Comparison of ENCODE assay signal across 20 cellular contexts in the genomic region with DNA sequence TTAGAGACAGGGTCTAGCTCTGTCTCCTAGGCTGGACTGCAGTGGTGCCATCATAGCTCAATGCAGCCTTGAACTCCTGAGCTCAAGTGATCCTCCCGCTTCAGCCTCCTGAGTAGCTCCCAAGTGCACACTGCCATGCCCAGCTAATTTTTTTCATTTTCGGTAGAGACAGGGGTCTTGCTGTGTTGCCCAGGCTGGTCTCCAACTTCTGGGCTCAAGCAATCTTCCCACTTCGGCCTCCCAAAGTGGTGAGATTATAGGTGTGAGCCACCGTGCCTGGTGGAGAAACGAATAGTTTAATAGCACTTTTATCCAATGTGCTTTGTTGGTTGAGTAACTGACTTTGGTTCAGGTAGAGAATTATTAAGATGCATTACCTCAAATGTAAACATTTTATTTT. TPM values are rescaled to one million over a fixed set of nuclear protein-coding genes. Genes with fewer than 3 reads are reported as not detected.
DNase-seq lines count a peak whose midpoint lies in the region; ATAC-seq, FAIRE-seq and TF ChIP-seq lines count a peak whose summit lies in the region.
"Had no signal": no experiment of that assay in that cellular context is flagged by ENCODE, and none has a peak within 500 bp of the region (broad histone marks: within the 10 kb centered on the region; RNA-seq: fewer than 3 reads in every experiment).

No MANE protein-coding gene starts in this region.

- peaks cover 35% of the 10 kb centered on the region for H3K36me3 Mint-ChIP-seq in activated naive CD4-positive, alpha-beta T cell treated with anti-CD3 and anti-CD28 coated beads for 36 hours (ENCODE audit: low read depth)
- H3K36me3 Mint-ChIP-seq in T-helper 17 cell (ENCODE audit: low read depth), result peaks cover 4% of the 10 kb centered on the region
- H3K36me3 Mint-ChIP-seq in central memory CD8-positive, alpha-beta T cell (ENCODE audit: insufficient read depth), result peaks cover 64% of the 10 kb centered on the region

- no peaks in the 10 kb centered on the region for H3K27me3 Mint-ChIP-seq in activated naive CD4-positive, alpha-beta T cell treated with anti-CD3 and anti-CD28 coated beads for 36 hours (ENCODE audit: low read depth)
- H3K27me3 Mint-ChIP-seq in T-helper 17 cell, result no peaks in the 10 kb centered on the region
- H3K27me3 Mint-ChIP-seq in central memory CD8-positive, alpha-beta T cell, result no peaks in the 10 kb centered on the region
- no peaks in the 10 kb centered on the region for H3K27me3 Mint-ChIP-seq in stimulated activated naive CD8-positive, alpha-beta T cell treated with anti-CD3 and anti-CD28 coated beads, Interleukin-15, amount 100 ng/mL, for 72 hours
- H3K27me3 Mint-ChIP-seq: IgD-negative memory B cell had no signal

- peak overlapping the region; percentile 61 for H3K27ac Mint-ChIP-seq in activated naive CD4-positive, alpha-beta T cell treated with anti-CD3 and anti-CD28 coated beads for 36 hours
- peak overlapping the region; percentile 74 for H3K27ac Mint-ChIP-seq in T-helper 17 cell
- H3K27ac Mint-ChIP-seq in central memory CD8-positive, alpha-beta T cell (ENCODE audit: low read depth), result peak overlapping the region; percentile 44
- H3K27ac Mint-ChIP-seq in stimulated activated naive CD8-positive, alpha-beta T cell treated with anti-CD3 and anti-CD28 coated beads, Interleukin-15, amount 100 ng/mL, for 72 hours, result peak overlapping the region; percentile 54 to 60

- no peak for FAIRE-seq in GM12891 (lab: Jason Lieb, UNC)

- no peak for ATAC-seq in T-helper 17 cell
- no peak for ATAC-seq in central memory CD8-positive, alpha-beta T cell (replicated peaks; ENCODE audit: extremely low read depth, poor library complexity, severe bottlenecking)
- no peak for ATAC-seq in stimulated activated naive CD8-positive, alpha-beta T cell treated with anti-CD3 and anti-CD28 coated beads, Interleukin-15, amount 100 ng/mL, for 72 hours
- ATAC-seq: activated T-cell treated with anti-CD3 and anti-CD28 coated beads, Interleukin-2, amount 50 U/mL, for 4 hours had no signal

- no peak for TF ChIP-seq POLR2A in GM12891 (IDR thresholded peaks at IDR 0.05; ENCODE audit: low read depth, low read length)

- intact Hi-C loops in activated naive CD4-positive, alpha-beta T cell treated with anti-CD3 and anti-CD28 coated beads for 36 hours (cut with micrococcal nuclease), result no loop called here

- no peaks in the 10 kb centered on the region for H3K9me3 Mint-ChIP-seq in activated naive CD4-positive, alpha-beta T cell treated with anti-CD3 and anti-CD28 coated beads for 36 hours
- no peaks in the 10 kb centered on the region for H3K9me3 Mint-ChIP-seq in central memory CD8-positive, alpha-beta T cell
- no peaks in the 10 kb centered on the region for H3K9me3 Mint-ChIP-seq in stimulated activated naive CD8-positive, alpha-beta T cell treated with anti-CD3 and anti-CD28 coated beads, Interleukin-15, amount 100 ng/mL, for 72 hours
- H3K9me3 Mint-ChIP-seq: activated T-cell treated with anti-CD3 and anti-CD28 coated beads, Interleukin-2, amount 50 U/mL, for 4 hours; IgD-negative memory B cell had no signal

- no peaks in the 10 kb centered on the region for H3K9me3 ChIP-seq in T-helper 17 cell (ENCODE audit: control insufficient read depth, low read length, poor library complexity, severe bottlenecking)
- H3K9me3 ChIP-seq: SK-N-SH, testis had no signal

- no peak for DNase-seq in activated naive CD4-positive, alpha-beta T cell treated with anti-CD3 and anti-CD28 coated beads for 36 hours
- DNase-seq in activated naive CD4-positive, alpha-beta T cell treated with anti-CD3 and anti-CD28 coated beads, Interleukin-2, amount 50 U/mL, for 16 hours, result no peak
- DNase-seq in T-helper 17 cell (no peak), DMS 273 treated with DMSO at 0.1 percent for 48 hours (lab: John Stamatoyannopoulos, UW) (no peak), GM12891 (ENCODE audit: insufficient read length, low spot score) (no peak)
- no peak for DNase-seq in central memory CD8-positive, alpha-beta T cell (ENCODE audit: low spot score in 2 of 2)
- no peak for DNase-seq in stimulated activated naive CD8-positive, alpha-beta T cell treated with anti-CD3 and anti-CD28 coated beads, Interleukin-15, amount 100 ng/mL, for 72 hours
- DNase-seq: activated T-cell treated with anti-CD3 and anti-CD28 coated beads, Interleukin-2, amount 50 U/mL, for 4 hours; central memory CD4-positive, alpha-beta T cell; dermis blood vessel endothelial cell; glutamatergic neuron; NCI-H146; NCI-H2107; PC-9; retina; SK-N-SH; stimulated activated naive CD4-positive, alpha-beta T cell; T-helper 2 cell; testis had no signal

- H3K4me1 Mint-ChIP-seq in activated naive CD4-positive, alpha-beta T cell treated with anti-CD3 and anti-CD28 coated beads for 36 hours (ENCODE audit: low read depth), result peaks cover 76% of the 10 kb centered on the region
- peaks cover 42% of the 10 kb centered on the region for H3K4me1 Mint-ChIP-seq in T-helper 17 cell
- peaks cover 67% of the 10 kb centered on the region for H3K4me1 Mint-ChIP-seq in central memory CD8-positive, alpha-beta T cell
- H3K4me1 Mint-ChIP-seq in stimulated activated naive CD8-positive, alpha-beta T cell treated with anti-CD3 and anti-CD28 coated beads, Interleukin-15, amount 100 ng/mL, for 72 hours, result peaks cover 97% of the 10 kb centered on the region

- CTCF ChIA-PET in activated naive CD4-positive, alpha-beta T cell treated with anti-CD3 and anti-CD28 coated beads for 36 hours (lab: Charles Lee), result interaction anchor here (0.9 to 2.8 kb wide), 6 partner anchors 9 to 49 kb away, joined by 3 to 10 read pairs (median 4); no protein-coding TSS in a partner anchor

- no peak overlapping the region for H3K4me3 Mint-ChIP-seq in activated naive CD4-positive, alpha-beta T cell treated with anti-CD3 and anti-CD28 coated beads for 36 hours
- no peak overlapping the region for H3K4me3 Mint-ChIP-seq in T-helper 17 cell
- no peak overlapping the region for H3K4me3 Mint-ChIP-seq in central memory CD8-positive, alpha-beta T cell
- no peak overlapping the region for H3K4me3 Mint-ChIP-seq in stimulated activated naive CD8-positive, alpha-beta T cell treated with anti-CD3 and anti-CD28 coated beads, Interleukin-15, amount 100 ng/mL, for 72 hours
- H3K4me3 Mint-ChIP-seq: activated T-cell treated with anti-CD3 and anti-CD28 coated beads, Interleukin-2, amount 50 U/mL, for 4 hours had no signal

TF ChIP-seq in GM12891, 5 proteins besides CTCF, POLR2A, EP300 and RAD21:
- no peak for TF ChIP-seq POU2F2 (IDR thresholded peaks at IDR 0.05; ENCODE audit: low read depth, low read length)
- TF ChIP-seq TAF1 (IDR thresholded peaks at IDR 0.05; ENCODE audit: low read depth, low read length), result no peak
- TF ChIP-seq PAX5 (IDR thresholded peaks at IDR 0.05; ENCODE audit: insufficient read depth, low read length, severe bottlenecking), result no peak
- no peak for TF ChIP-seq POLR2AphosphoS5 (IDR thresholded peaks at IDR 0.05; ENCODE audit: low read depth, low read length)
- TF ChIP-seq SPI1 (IDR thresholded peaks at IDR 0.05; ENCODE audit: low read depth, low read length), result no peak

RNA-seq across cellular contexts. Expression of gene PIK3CD, which starts 20.9 kb away (rescaled TPM):
- 100 to 1,000 TPM in 1 of 2 experiments, 10 to 100 TPM in 1; 96.6 to 101 TPM for total RNA-seq in activated naive CD4-positive, alpha-beta T cell treated with anti-CD3 and anti-CD28 coated beads for 36 hours
- total RNA-seq in T-helper 17 cell, result 100 to 1,000 TPM; 177 to 204 TPM
- 55.7 TPM for polyA plus RNA-seq in GM12891 (2012; ENCODE audit: low read depth, missing spikeins)
